In the genomic region with DNA sequence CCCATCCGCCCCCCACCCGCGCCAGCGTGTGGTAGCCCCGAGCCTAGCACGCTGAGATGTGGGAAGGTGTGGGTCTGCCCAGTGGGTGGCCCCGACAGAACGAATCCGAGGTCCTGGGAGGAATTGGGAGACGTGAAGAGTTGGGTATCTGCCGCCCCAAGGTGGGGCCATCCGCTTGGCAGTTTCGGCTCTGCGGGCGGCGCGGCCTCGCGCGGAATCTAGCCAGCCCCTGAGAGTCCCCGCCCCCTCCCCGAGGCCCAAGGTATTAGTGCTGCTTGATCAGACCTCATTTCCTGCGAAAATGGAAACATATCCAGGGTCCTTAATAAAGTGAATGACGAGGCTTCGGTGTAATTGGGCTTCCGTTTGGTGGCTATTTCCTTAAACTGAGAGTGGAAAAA, we compare ENCODE assay signal across 13 cellular contexts. TPM values are rescaled to one million over a fixed set of nuclear protein-coding genes. Genes with fewer than 3 reads are reported as not detected.
DNase-seq lines count a peak whose midpoint lies in the region; ATAC-seq and TF ChIP-seq lines count a peak whose summit lies in the region.
"Had no signal": no experiment of that assay in that cellular context is flagged by ENCODE, and none has a peak within 500 bp of the region (broad histone marks: within the 10 kb centered on the region; RNA-seq: fewer than 3 reads in every experiment).

No MANE protein-coding gene starts in this region.

- H2BK120ac ChIP-seq in H9 (ENCODE audit: low read depth, low read length, poor library complexity, severe bottlenecking): no peak overlapping the region

- no peak overlapping the region for H3K27ac ChIP-seq in CD4-positive, alpha-beta T cell (ENCODE audit: low read depth, low read length)
- H3K27ac ChIP-seq in H9 (ENCODE audit: insufficient read length, low read depth, low read length): no peak overlapping the region

- POLR2A ChIA-PET in CD4-positive, alpha-beta T cell (lab: Charles Lee): interaction anchor here (0.8 kb wide), 1 partner anchor 14 kb away, joined by 3 read pairs; no protein-coding TSS in a partner anchor
- POLR2A ChIA-PET in naive thymus-derived CD8-positive, alpha-beta T cell (lab: Charles Lee): no interaction called here

- no peak overlapping the region for H3K18ac ChIP-seq in H9 (ENCODE audit: insufficient read length, low read depth, low read length)

- H3K27me3 Mint-ChIP-seq in CD4-positive, alpha-beta T cell: peaks cover 100% of the 10 kb centered on the region
- peaks cover 100% of the 10 kb centered on the region for H3K27me3 Mint-ChIP-seq in H9 (ENCODE audit: low read depth)
- H3K27me3 Mint-ChIP-seq in activated T-cell treated with anti-CD3 and anti-CD28 coated beads, Interleukin-2, amount 50 U/mL, for 72 hours (ENCODE audit: low read depth): peaks cover 81% of the 10 kb centered on the region
- H3K27me3 Mint-ChIP-seq in naive thymus-derived CD8-positive, alpha-beta T cell: peaks cover 47 to 95% (median 68%) of the 10 kb centered on the region in 5 donors

- H2BK20ac ChIP-seq in H9 (ENCODE audit: low read depth, low read length, poor library complexity, severe bottlenecking): no peak overlapping the region

- no peak overlapping the region for H3K23ac ChIP-seq in H9 (ENCODE audit: insufficient read length, low read depth, low read length)

- H3K4me1 ChIP-seq in H9 (ENCODE audit: insufficient read depth, low read length): no peaks in the 10 kb centered on the region

- no peak overlapping the region for H2BK15ac ChIP-seq in H9 (ENCODE audit: low read depth, low read length)

- no CpG with 5 or more reads among the region's 26 CpGs for WGBS in H9 (ENCODE audit: extremely low coverage, insufficient read length, low lambda C conversion rate)

- no peaks in the 10 kb centered on the region for H3K36me3 Mint-ChIP-seq in CD4-positive, alpha-beta T cell (ENCODE audit: low read depth)
- H3K36me3 Mint-ChIP-seq in H9 (ENCODE audit: insufficient read depth in 1 of 3, low read depth in 3 of 3): no peaks in the 10 kb centered on the region
- H3K36me3 Mint-ChIP-seq in activated T-cell treated with anti-CD3 and anti-CD28 coated beads, Interleukin-2, amount 50 U/mL, for 72 hours (ENCODE audit: insufficient read depth in 2 of 2): no peaks in the 10 kb centered on the region
- H3K36me3 Mint-ChIP-seq in naive thymus-derived CD8-positive, alpha-beta T cell: peaks cover 0 to 2% (median 0%) of the 10 kb centered on the region in 3 donors

- no peak overlapping the region for H3T11ph ChIP-seq in H9 (ENCODE audit: low read length)

- no peak for TF ChIP-seq CTCF in CD4-positive, alpha-beta T cell (IDR thresholded peaks at IDR 0.05)
- no peak for TF ChIP-seq CTCF in H9 (conservative IDR thresholded peaks at IDR 0.05)

- no peak overlapping the region for H3K4ac ChIP-seq in H9 (ENCODE audit: low read depth, low read length)

- peaks cover 93% of the 10 kb centered on the region for H3K27me3 ChIP-seq in CD4-positive, alpha-beta T cell (ENCODE audit: control insufficient read depth, insufficient read depth, low read length)
- H3K27me3 ChIP-seq in H9 (ENCODE audit: insufficient read depth, low read length): peaks cover 74% of the 10 kb centered on the region

- H2BK5ac ChIP-seq in H9 (ENCODE audit: insufficient read length, low read length): no peak overlapping the region

- H3K79me1 ChIP-seq in H9 (ENCODE audit: insufficient read depth, low read depth, low read length, poor library complexity, severe bottlenecking): no peaks in the 10 kb centered on the region

- intact Hi-C loops in CD4-positive, alpha-beta T cell (cut with DNase I, micrococcal nuclease): no loop called here

- peak overlapping the region; percentile 8 for H3K4me3 Mint-ChIP-seq in CD4-positive, alpha-beta T cell
- H3K4me3 Mint-ChIP-seq in H9: no peak overlapping the region
- peak overlapping the region; percentile 70 to 73 for H3K4me3 Mint-ChIP-seq in activated T-cell treated with anti-CD3 and anti-CD28 coated beads, Interleukin-2, amount 50 U/mL, for 72 hours
- H3K4me3 Mint-ChIP-seq in naive thymus-derived CD8-positive, alpha-beta T cell: peak overlapping the region in 9 of 10 donors; percentile 38 to 70 (median 59)

- H4K91ac ChIP-seq in H9 (ENCODE audit: insufficient read length, low read depth, low read length): no peak overlapping the region

- H4K20me1 ChIP-seq in H9 (ENCODE audit: control insufficient read depth, insufficient read depth, insufficient read length): peaks cover 3% of the 10 kb centered on the region

- no peak overlapping the region for H2AFZ ChIP-seq in H9 (ENCODE audit: low read length)

- H3K9me3 Mint-ChIP-seq in CD4-positive, alpha-beta T cell: no peaks in the 10 kb centered on the region
- no peaks in the 10 kb centered on the region; a peak in 1 of 5 replicates for H3K9me3 Mint-ChIP-seq in H9
- H3K9me3 Mint-ChIP-seq in activated T-cell treated with anti-CD3 and anti-CD28 coated beads, Interleukin-2, amount 50 U/mL, for 72 hours: no peaks in the 10 kb centered on the region
- peaks cover 0 to 3% (median 0%) of the 10 kb centered on the region in 9 donors for H3K9me3 Mint-ChIP-seq in naive thymus-derived CD8-positive, alpha-beta T cell

- no peak for DNase-seq in CD4-positive, alpha-beta T cell
- DNase-seq in H9: no peak
- no peak for DNase-seq in activated T-cell treated with anti-CD3 and anti-CD28 coated beads, Interleukin-2, amount 50 U/mL, for 72 hours
- DNase-seq in naive thymus-derived CD8-positive, alpha-beta T cell: no peak
- DNase-seq in cerebellar cortex (ENCODE audit: low spot score): no peak
- DNase-seq in hypothalamus (lab: John Stamatoyannopoulos, UW): no peak
- DNase-seq: NCI-H226; SHP77 treated with DMSO at 0.1 percent for 48 hours; stimulated activated CD4-positive, alpha-beta T cell treated with anti-CD3 and anti-CD28 coated beads, Interleukin-4, amount 100 ng/mL, for 4 hours; substantia nigra had no signal

- H4K8ac ChIP-seq in H9 (replicated peaks; ENCODE audit: insufficient read length, low read depth, low read length): no peak overlapping the region

- H4K5ac ChIP-seq in H9 (ENCODE audit: insufficient read length, low read depth, low read length): no peak overlapping the region

- no peaks in the 10 kb centered on the region for H3K79me2 ChIP-seq in H9 (ENCODE audit: insufficient read depth, low read length)

- no peak overlapping the region for H3K27ac Mint-ChIP-seq in CD4-positive, alpha-beta T cell
- no peak overlapping the region for H3K27ac Mint-ChIP-seq in H9
- peak overlapping the region; percentile 64 for H3K27ac Mint-ChIP-seq in activated T-cell treated with anti-CD3 and anti-CD28 coated beads, Interleukin-2, amount 50 U/mL, for 72 hours
- peak overlapping the region in 1 of 10 donors; percentile 11 for H3K27ac Mint-ChIP-seq in naive thymus-derived CD8-positive, alpha-beta T cell

- H3K9ac ChIP-seq in H9 (ENCODE audit: extremely low read depth, insufficient read length, low read length): no peak overlapping the region

- CTCF ChIA-PET in CD4-positive, alpha-beta T cell (lab: Charles Lee): no interaction called here

- H2AK5ac ChIP-seq in H9 (ENCODE audit: insufficient read length, low read length): no peak overlapping the region

- peak overlapping the region; percentile 7 for H3K4me2 ChIP-seq in H9 (ENCODE audit: insufficient read depth, insufficient read length, low read length)

- H3K23me2 ChIP-seq in H9 (ENCODE audit: insufficient read length, low read depth, low read length, poor library complexity, severe bottlenecking): peaks cover 7% of the 10 kb centered on the region

- H3K9me3 ChIP-seq in CD4-positive, alpha-beta T cell (ENCODE audit: control insufficient read depth, low read length): no peaks in the 10 kb centered on the region
- no peaks in the 10 kb centered on the region for H3K9me3 ChIP-seq in H9 (ENCODE audit: control insufficient read depth, low read depth, low read length)

- no peak for ATAC-seq in CD4-positive, alpha-beta T cell (ENCODE audit: poor library complexity)
- ATAC-seq in activated T-cell treated with anti-CD3 and anti-CD28 coated beads, Interleukin-2, amount 50 U/mL, for 72 hours (replicated peaks in 1 of 2): no peak
- no peak for ATAC-seq in naive thymus-derived CD8-positive, alpha-beta T cell
- no peak for ATAC-seq in GM21825 (IDR thresholded peaks at IDR 0.05; ENCODE audit: unreplicated experiment)
- ATAC-seq: activated CD4-positive, CD25-positive, alpha-beta regulatory T cell treated with anti-CD3 and anti-CD28 coated beads, Interleukin-2, amount 50 U/mL, for 24 hours had no signal

- H2BK12ac ChIP-seq in H9 (ENCODE audit: insufficient read length, low read depth, low read length): no peak overlapping the region

- no peak overlapping the region for H3K14ac ChIP-seq in H9 (ENCODE audit: insufficient read depth, low read length)

- no peak overlapping the region for H3K56ac ChIP-seq in H9 (ENCODE audit: insufficient read length, low read depth, low read length)

- H3K4me1 Mint-ChIP-seq in CD4-positive, alpha-beta T cell (ENCODE audit: low read depth): peaks cover 33% of the 10 kb centered on the region
- peaks cover 14 to 29% of the 10 kb centered on the region in 2 experiments for H3K4me1 Mint-ChIP-seq in H9
- peaks cover 30% of the 10 kb centered on the region for H3K4me1 Mint-ChIP-seq in activated T-cell treated with anti-CD3 and anti-CD28 coated beads, Interleukin-2, amount 50 U/mL, for 72 hours (ENCODE audit: low read depth)
- H3K4me1 Mint-ChIP-seq in naive thymus-derived CD8-positive, alpha-beta T cell: peaks cover 17 to 46% (median 39%) of the 10 kb centered on the region in 4 donors

RNA-seq across cellular contexts. Expression of gene LBX1, which starts 13.1 kb away (rescaled TPM):
- total RNA-seq in CD4-positive, alpha-beta T cell: not detected
- not detected in 2 replicates for total RNA-seq in H9 (2021)
- total RNA-seq in activated T-cell treated with anti-CD3 and anti-CD28 coated beads, Interleukin-2, amount 50 U/mL, for 72 hours: not detected
- total RNA-seq in naive thymus-derived CD8-positive, alpha-beta T cell: not detected
- not detected for polyA plus RNA-seq in naive thymus-derived CD8-positive, alpha-beta T cell
- total RNA-seq: M059J had no signal

Comparison
In these comparisons a context has a peak if more than half of its experiments do, and no peak if none do; other contexts are left out.
1. H3K4me3 Mint-ChIP-seq: peak in CD4-positive, alpha-beta T cell (single experiment), activated T-cell treated with anti-CD3 and anti-CD28 coated beads, Interleukin-2, amount 50 U/mL, for 72 hours (2 of 2) and naive thymus-derived CD8-positive, alpha-beta T cell (9 of 10); none in H9 (0 of 2).